Comparison of ENCODE assay signal across 8 cellular contexts in genomic region chr22:50525991-50526848, GRCh38. TPM values are rescaled to one million over a fixed set of nuclear protein-coding genes. Genes with fewer than 3 reads are reported as not detected.
DNase-seq lines count a peak whose midpoint lies in the region; ATAC-seq and TF ChIP-seq lines count a peak whose summit lies in the region.

No MANE protein-coding gene starts in this region.

- H3K27ac ChIP-seq in duodenal mucosa (ENCODE audit: low read depth, low read length) (peak overlapping the region; percentile 96), lower lobe of right lung (peak overlapping the region; percentile 93)

- intact Hi-C loops in activated CD4-positive, alpha-beta memory T cell treated with anti-CD3 and anti-CD28 coated beads for 36 hours (cut with micrococcal nuclease) = loop anchor here (1.0 to 5.0 kb wide), 5 partner anchors 13 to 334 kb away; partner anchors contain the start of genes NCAPH2 and SYCE3
- intact Hi-C loops in lower lobe of right lung (cut with DNase I) = no loop called here

- H3K4me1 Mint-ChIP-seq in activated CD4-positive, alpha-beta memory T cell treated with anti-CD3 and anti-CD28 coated beads for 36 hours (ENCODE audit: low read depth) = peaks cover 42% of the 10 kb centered on the region

- peak; percentile 37 for TF ChIP-seq CTCF in AG09319 (IDR thresholded peaks at IDR 0.05; ENCODE audit: low read depth, low read length)
- peak; percentile 82 for TF ChIP-seq CTCF in lower lobe of right lung (IDR thresholded peaks at IDR 0.05)

- no peak for DNase-seq in AG09319 (ENCODE audit: extremely low read depth, low read depth)
- peak; percentile 14 for DNase-seq in NCI-H524 treated with DMSO at 0.1 percent for 48 hours (lab: John Stamatoyannopoulos, UW)
- DNase-seq in activated CD4-positive, alpha-beta memory T cell treated with anti-CD3 and anti-CD28 coated beads for 36 hours = peak; percentile 92
- DNase-seq in lower lobe of right lung = peak; percentile 89
- DNase-seq in stimulated activated CD4-positive, alpha-beta T cell treated with anti-CD3 and anti-CD28 coated beads, TNF-alpha, amount 100 ng/mL, for 48 hours (ENCODE audit: low read depth in 3 of 3) = peak; percentile 75 to 87 (median 85)

- H3K27ac Mint-ChIP-seq in activated CD4-positive, alpha-beta memory T cell treated with anti-CD3 and anti-CD28 coated beads for 36 hours = peak overlapping the region; percentile 95

- POLR2A ChIA-PET in activated CD4-positive, alpha-beta memory T cell treated with anti-CD3 and anti-CD28 coated beads for 36 hours (lab: Charles Lee) = interaction anchor here (0.6 to 6.7 kb wide), 22 partner anchors 9 to 339 kb away, joined by 3 to 139 read pairs (median 4); partner anchors contain the start of genes ARSA, CHKB, HDAC10 and KLHDC7B

- H3K36me3 Mint-ChIP-seq in activated CD4-positive, alpha-beta memory T cell treated with anti-CD3 and anti-CD28 coated beads for 36 hours = peaks cover 37% of the 10 kb centered on the region

- ATAC-seq in GM18858 (IDR thresholded peaks at IDR 0.05; ENCODE audit: unreplicated experiment) (peak; percentile 18), HG03066 (IDR thresholded peaks at IDR 0.05; ENCODE audit: low read depth, unreplicated experiment) (peak; percentile 26), lower lobe of right lung (peak; percentile 36 to 54)

- H3K4me1 ChIP-seq in duodenal mucosa (ENCODE audit: control insufficient read depth in 1 of 2, insufficient read depth in 2 of 2, low read length in 2 of 2) = peaks cover 44 to 60% of the 10 kb centered on the region in 2 donors
- peaks cover 45% of the 10 kb centered on the region for H3K4me1 ChIP-seq in lower lobe of right lung

- H3K9me3 ChIP-seq in duodenal mucosa (ENCODE audit: control insufficient read depth in 1 of 2, low read length in 2 of 2) (no peaks in the 10 kb centered on the region), lower lobe of right lung (no peaks in the 10 kb centered on the region)

- peak overlapping the region; percentile 83 for H3K4me3 Mint-ChIP-seq in activated CD4-positive, alpha-beta memory T cell treated with anti-CD3 and anti-CD28 coated beads for 36 hours

- no peaks in the 10 kb centered on the region for H3K27me3 Mint-ChIP-seq in activated CD4-positive, alpha-beta memory T cell treated with anti-CD3 and anti-CD28 coated beads for 36 hours

- CTCF ChIA-PET in activated CD4-positive, alpha-beta memory T cell treated with anti-CD3 and anti-CD28 coated beads for 36 hours (lab: Charles Lee) = interaction anchor here (0.8 to 6.5 kb wide), 37 partner anchors 9 to 596 kb away, joined by 3 to 102 read pairs (median 5); partner anchors contain the start of genes ARSA, CHKB, HDAC10 and KLHDC7B

- H3K9me3 Mint-ChIP-seq in activated CD4-positive, alpha-beta memory T cell treated with anti-CD3 and anti-CD28 coated beads for 36 hours = no peaks in the 10 kb centered on the region

- H3K36me3 ChIP-seq in duodenal mucosa (ENCODE audit: control insufficient read depth in 1 of 2, insufficient read depth in 2 of 2, low read length in 2 of 2) (peaks cover 12 to 25% of the 10 kb centered on the region in 2 donors), lower lobe of right lung (peaks cover 30% of the 10 kb centered on the region)

- H3K4me3 ChIP-seq in duodenal mucosa (ENCODE audit: low read depth in 1 of 2, low read length in 2 of 2) (peak overlapping the region; percentile 62 to 77), lower lobe of right lung (peak overlapping the region; percentile 79)

- peak overlapping the region; percentile 72 for H3K9ac ChIP-seq in duodenal mucosa (ENCODE audit: low read depth in 1 of 2, low read length in 2 of 2)

- H3K27me3 ChIP-seq in duodenal mucosa (ENCODE audit: control insufficient read depth in 1 of 2, insufficient read depth in 2 of 2, low read length in 2 of 2) (no peaks in the 10 kb centered on the region), lower lobe of right lung (ENCODE audit: low read depth) (no peaks in the 10 kb centered on the region)

RNA-seq across cellular contexts. Expression of gene SCO2, which starts 0.8 kb away (rescaled TPM):
- total RNA-seq in activated CD4-positive, alpha-beta memory T cell treated with anti-CD3 and anti-CD28 coated beads for 36 hours = 1 to 10 TPM; 1.9 to 5.6 TPM
- 4.9 TPM for total RNA-seq in lower lobe of right lung

RNA-seq across cellular contexts. Expression of gene TYMP, which starts 3.6 kb away (rescaled TPM):
- total RNA-seq in activated CD4-positive, alpha-beta memory T cell treated with anti-CD3 and anti-CD28 coated beads for 36 hours = 10 to 100 TPM; 64.7 to 65.6 TPM
- 151 TPM for total RNA-seq in lower lobe of right lung

RNA-seq across cellular contexts. Expression of gene NCAPH2, which starts 18.2 kb away (rescaled TPM):
- 100 to 1,000 TPM; 134 to 138 TPM for total RNA-seq in activated CD4-positive, alpha-beta memory T cell treated with anti-CD3 and anti-CD28 coated beads for 36 hours
- 46.1 TPM for total RNA-seq in lower lobe of right lung

RNA-seq across cellular contexts. Expression of gene LMF2, which starts 18.7 kb away (rescaled TPM):
- 10 to 100 TPM; 62.1 to 63.8 TPM for total RNA-seq in activated CD4-positive, alpha-beta memory T cell treated with anti-CD3 and anti-CD28 coated beads for 36 hours
- 58.8 TPM for total RNA-seq in lower lobe of right lung

RNA-seq across cellular contexts. Expression of gene KLHDC7B, which starts 19.5 kb away (rescaled TPM):
- 1 to 10 TPM; 6.9 to 7.7 TPM for total RNA-seq in activated CD4-positive, alpha-beta memory T cell treated with anti-CD3 and anti-CD28 coated beads for 36 hours
- total RNA-seq in lower lobe of right lung = 0.77 TPM
